ENCODE assay signal across 2 cellular contexts in genomic region chr5:25448646-25449045, GRCh38.
TF ChIP-seq lines count a peak whose summit lies in the region.

No MANE protein-coding gene starts in this region.

TF ChIP-seq in GM23338, 12 proteins besides CTCF, POLR2A, EP300 and RAD21 (continued from another document):
- TF ChIP-seq ZNF462 (CRISPR knock-in tag; IDR thresholded peaks at IDR 0.05) (no peak), ZNF331 (CRISPR knock-in tag; IDR thresholded peaks at IDR 0.05; ENCODE audit: low read depth) (no peak), JUNB (IDR thresholded peaks at IDR 0.05; ENCODE audit: unreplicated experiment) (no peak), ETS1 (IDR thresholded peaks at IDR 0.05) (no peak), REST (IDR thresholded peaks at IDR 0.05; ENCODE audit: unreplicated experiment) (no peak), POLR2AphosphoS5 (IDR thresholded peaks at IDR 0.05; ENCODE audit: low read depth) (no peak)

TF ChIP-seq in WTC11, 78 proteins besides CTCF, POLR2A, EP300 and RAD21 (continued from another document):
- TF ChIP-seq PRDM15 (CRISPR knock-in tag; IDR thresholded peaks at IDR 0.05) (no peak), ERG (CRISPR knock-in tag; IDR thresholded peaks at IDR 0.05) (no peak), CREM (CRISPR knock-in tag; IDR thresholded peaks at IDR 0.05) (no peak), OVOL2 (CRISPR knock-in tag; IDR thresholded peaks at IDR 0.05; ENCODE audit: borderline replicate concordance) (no peak), ATF6 (CRISPR knock-in tag; IDR thresholded peaks at IDR 0.05) (no peak), ZNF512 (CRISPR knock-in tag; IDR thresholded peaks at IDR 0.05; ENCODE audit: borderline replicate concordance) (no peak), MAX (CRISPR knock-in tag; IDR thresholded peaks at IDR 0.05) (no peak), ZBTB21 (CRISPR knock-in tag; IDR thresholded peaks at IDR 0.05; ENCODE audit: borderline replicate concordance) (no peak), NFATC4 (CRISPR knock-in tag; IDR thresholded peaks at IDR 0.05) (no peak), ZNF121 (CRISPR knock-in tag; IDR thresholded peaks at IDR 0.05) (no peak), ZSCAN18 (CRISPR knock-in tag; IDR thresholded peaks at IDR 0.05) (no peak), TP53 (CRISPR knock-in tag; IDR thresholded peaks at IDR 0.05) (no peak), TEAD4 (CRISPR knock-in tag; IDR thresholded peaks at IDR 0.05) (no peak), GRHL2 (CRISPR knock-in tag; IDR thresholded peaks at IDR 0.05; ENCODE audit: insufficient replicate concordance, severe bottlenecking) (no peak), NR2C2 (CRISPR knock-in tag; IDR thresholded peaks at IDR 0.05) (no peak), RELA (CRISPR knock-in tag; IDR thresholded peaks at IDR 0.05; ENCODE audit: borderline replicate concordance) (no peak), ZNF532 (CRISPR knock-in tag; IDR thresholded peaks at IDR 0.05; ENCODE audit: borderline replicate concordance) (no peak)
